ENCODE assay signal across 11 cellular contexts in the genomic region with DNA sequence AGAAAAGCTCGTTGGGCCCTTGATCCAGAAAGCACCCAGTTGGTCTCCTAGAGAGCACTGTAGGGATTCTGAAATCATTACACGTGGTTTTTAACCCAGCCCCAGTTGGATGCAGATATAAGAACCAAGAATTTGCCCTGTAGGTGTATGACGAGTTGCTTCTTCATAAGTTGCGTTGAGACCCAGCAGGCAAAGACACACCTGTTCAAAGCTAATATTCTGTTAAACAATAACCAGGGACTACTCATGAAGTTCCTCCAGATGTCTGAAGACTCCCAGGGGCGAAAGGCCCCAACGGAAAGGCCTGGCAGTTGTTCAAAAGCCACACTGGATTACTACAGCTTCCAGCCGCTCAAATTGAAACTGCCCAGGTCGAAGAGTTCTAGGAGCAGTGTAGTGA.
DNase-seq lines count a peak whose midpoint lies in the region; ATAC-seq, FAIRE-seq and TF ChIP-seq lines count a peak whose summit lies in the region.
"Had no signal": no experiment of that assay in that cellular context is flagged by ENCODE, and none has a peak within 500 bp of the region (broad histone marks: within the 10 kb centered on the region; RNA-seq: fewer than 3 reads in every experiment).

No MANE protein-coding gene starts in this region.

- H3K27me3 ChIP-seq in K562 (ENCODE audit: control insufficient read depth in 2 of 2, insufficient read depth in 2 of 2, low read length in 2 of 2), result no peaks in the 10 kb centered on the region

- peak; percentile 64 for DNase-seq in GM10248 (ENCODE audit: extremely low spot score)
- no peak for DNase-seq in K562 (ENCODE audit: extremely low read depth in 1 of 4, low spot score in 3 of 4)
- DNase-seq in SHP77 treated with DMSO at 0.1 percent for 48 hours (lab: John Stamatoyannopoulos, UW), result no peak
- no peak for DNase-seq in NCI-H510A treated with DMSO at 0.1 percent for 48 hours (lab: John Stamatoyannopoulos, UW)
- DNase-seq in hippocampal formation (lab: John Stamatoyannopoulos, UW), result no peak
- no peak for DNase-seq in NCI-H2029 treated with DMSO at 0.1 percent for 48 hours (lab: John Stamatoyannopoulos, UW)
- DNase-seq: DND-41; stimulated activated naive CD4-positive, alpha-beta T cell had no signal

- H3K9ac ChIP-seq in K562 (ENCODE audit: insufficient read depth in 1 of 2, low read depth in 2 of 2, low read length in 2 of 2), result no peak overlapping the region

- peak overlapping the region; percentile 26 for H2AFZ ChIP-seq in K562 (ENCODE audit: low read depth, low read length)

- no peaks in the 10 kb centered on the region for H3K9me1 ChIP-seq in K562 (ENCODE audit: control insufficient read depth, insufficient read depth, low read length)

- CTCF ChIA-PET in GM10248 (lab: Yijun Ruan, JAX) (interaction anchor here (0.8 to 2.4 kb wide), 4 partner anchors 11 to 151 kb away, joined by 3 to 8 read pairs (median 4); a partner anchor contains a TSS), K562 (lab: Yijun Ruan, JAX; ENCODE audit: low intra/inter-chr PET ratio) (no interaction called here)

- no peak overlapping the region for H3K4me2 ChIP-seq in K562 (ENCODE audit: insufficient read depth, low read length)

- intact Hi-C loops in K562 (cut with micrococcal nuclease), result no loop called here

- WGBS in K562 (ENCODE audit: insufficient coverage, low coverage, missing lambda C conversion rate), result 54% methylated on average over 8 of the region's 8 CpGs

- in situ Hi-C loops in K562 (cut with MboI), result no loop called here

- no peaks in the 10 kb centered on the region for H3K9me3 ChIP-seq in K562 (replicated peaks; ENCODE audit: control insufficient read depth, insufficient read depth, low read depth, low read length)

- H3K4me3 ChIP-seq in K562, result no peak overlapping the region

- no peaks in the 10 kb centered on the region for H3K79me2 ChIP-seq in K562 (ENCODE audit: control insufficient read depth, insufficient read depth, low read length)

- H3K4me1 ChIP-seq in K562 (replicated peaks in 1 of 2; ENCODE audit: control insufficient read depth in 2 of 2, insufficient read depth in 2 of 2, low read length in 2 of 2), result no peaks in the 10 kb centered on the region

- peak; percentile 63 for ATAC-seq in GM19455 (IDR thresholded peaks at IDR 0.05; ENCODE audit: unreplicated experiment)
- ATAC-seq in HG03095 (IDR thresholded peaks at IDR 0.05; ENCODE audit: unreplicated experiment), result peak; percentile 84
- ATAC-seq in K562, result peak; percentile 58

- TF ChIP-seq EP300 in K562 (IDR thresholded peaks at IDR 0.05; ENCODE audit: low read length), result no peak

- FAIRE-seq in K562 (lab: Jason Lieb, UNC), result no peak
- FAIRE-seq: colon had no signal

- no peak overlapping the region for H3K27ac ChIP-seq in K562 (ENCODE audit: extremely low read depth, low read depth, low read length)

- TF ChIP-seq RAD21 in K562 (CRISPR knock-in tag; conservative IDR thresholded peaks at IDR 0.05 in 1 of 2, IDR thresholded peaks at IDR 0.05 in 1 of 2), result no peak

- no TSS peak for BruUV-seq in K562 (replicated peaks; lab: Mats Ljungman, UMichigan)

- no peaks in the 10 kb centered on the region for H3K36me3 ChIP-seq in K562 (ENCODE audit: control insufficient read depth, insufficient read depth, low read length)

- H4K20me1 ChIP-seq in K562 (replicated peaks; ENCODE audit: control insufficient read depth, insufficient read depth, low read length), result no peaks in the 10 kb centered on the region

- TF ChIP-seq CTCF in GM10248 (IDR thresholded peaks at IDR 0.05; ENCODE audit: control extremely low read depth, extremely low read depth, low read depth, missing control alignments), result no peak
- TF ChIP-seq CTCF in K562 (IDR thresholded peaks at IDR 0.05 in 2 of 3, conservative IDR thresholded peaks at IDR 0.05 in 1 of 3; ENCODE audit: insufficient read depth in 2 of 3, low read depth in 1 of 3, low read length in 3 of 3), result no peak

- POLR2A ChIA-PET in GM10248 (lab: Yijun Ruan, JAX), result no interaction called here
- POLR2A ChIA-PET in K562 (lab: Yijun Ruan, JAX), result interaction anchor here (0.7 to 2.3 kb wide), 2 partner anchors 11 kb away, joined by 3 to 7 read pairs; no protein-coding TSS in a partner anchor

- TF ChIP-seq POLR2A in K562 (conservative IDR thresholded peaks at IDR 0.05), result no peak

TF ChIP-seq in K562, 482 proteins besides CTCF, POLR2A, EP300 and RAD21:
- TF ChIP-seq DPF2 (IDR thresholded peaks at IDR 0.05) (no peak), ZZZ3 (IDR thresholded peaks at IDR 0.05) (no peak), SMC3 (conservative IDR thresholded peaks at IDR 0.05; ENCODE audit: insufficient read depth, low read depth, low read length) (no peak), ZNF75A (CRISPR knock-in tag; IDR thresholded peaks at IDR 0.05) (no peak), ZNF584 (CRISPR knock-in tag; IDR thresholded peaks at IDR 0.05; ENCODE audit: low read depth) (no peak), ZNF589 (CRISPR knock-in tag; IDR thresholded peaks at IDR 0.05; ENCODE audit: low read depth) (no peak), SMAD4 (CRISPR knock-in tag; conservative IDR thresholded peaks at IDR 0.05) (no peak), RBM25 (IDR thresholded peaks at IDR 0.05; ENCODE audit: low read depth, low read length, severe bottlenecking) (no peak), ZNF224 (CRISPR knock-in tag; IDR thresholded peaks at IDR 0.05) (no peak)
TF ChIP-seq in K562: peak in this region for 0.
